ENCODE assay signal across 23 cellular contexts in the genomic region with DNA sequence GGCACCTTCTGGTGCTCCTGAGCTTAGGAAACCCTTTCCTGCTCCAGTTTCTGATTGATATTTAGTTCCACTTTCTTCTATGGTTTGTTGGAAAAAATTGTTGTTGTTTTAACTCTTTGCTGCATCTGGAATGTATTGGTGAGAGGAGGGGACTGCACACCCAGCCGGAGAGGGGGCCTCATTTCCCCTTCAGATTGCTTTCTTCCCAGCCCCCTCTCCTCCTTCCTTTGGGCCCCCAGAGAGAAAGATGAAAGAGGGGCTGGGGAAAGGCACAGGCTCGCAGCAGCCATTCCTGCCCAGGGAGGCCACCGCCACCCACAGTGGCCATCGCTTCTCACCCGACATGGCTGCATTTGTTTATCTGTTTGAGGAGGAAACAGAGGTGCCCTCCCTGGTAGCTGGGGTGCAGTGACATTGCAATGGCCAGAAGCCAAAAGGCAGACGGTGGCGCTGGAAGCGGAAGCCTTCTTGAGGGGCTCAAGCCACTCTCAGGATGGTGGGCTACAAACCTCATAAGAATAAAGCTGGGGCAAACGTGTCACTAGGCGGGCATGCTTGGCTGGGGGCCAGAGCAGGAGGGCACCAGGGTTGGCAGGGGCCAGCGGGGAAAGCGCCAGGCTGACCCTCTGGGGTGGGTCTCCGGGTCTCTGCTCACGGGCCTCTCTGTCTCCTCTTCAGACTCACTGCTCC. TPM values are rescaled to one million over a fixed set of nuclear protein-coding genes. Genes with fewer than 3 reads are reported as not detected.
A peak's percentile ranks its signal among the peaks of the same experiment; 100 is the strongest.
DNase-seq lines count a peak whose midpoint lies in the region; ATAC-seq and TF ChIP-seq lines count a peak whose summit lies in the region.
"Had no signal": no experiment of that assay in that cellular context is flagged by ENCODE, and none has a peak within 500 bp of the region (broad histone marks: within the 10 kb centered on the region; RNA-seq: fewer than 3 reads in every experiment).

No MANE protein-coding gene starts in this region.

- H3K9me2 ChIP-seq in GM23338 (ENCODE audit: insufficient read depth): no peaks in the 10 kb centered on the region

- TF ChIP-seq POLR2A in heart left ventricle (IDR thresholded peaks at IDR 0.05): no peak

- no peak overlapping the region for H2AFZ ChIP-seq in GM23338

- H3K36me3 ChIP-seq in heart left ventricle (no peaks in the 10 kb centered on the region), lower lobe of right lung (no peaks in the 10 kb centered on the region), BE2C (no peaks in the 10 kb centered on the region), GM23338 (ENCODE audit: insufficient read depth) (no peaks in the 10 kb centered on the region)
- H3K36me3 ChIP-seq: esophagus squamous epithelium, neutrophil had no signal

- H3K4me3 Mint-ChIP-seq in nephron progenitor cell: peak overlapping the region; percentile 9
- no peak overlapping the region for H3K4me3 Mint-ChIP-seq in GM23338
- H3K4me3 Mint-ChIP-seq: central memory CD8-positive, alpha-beta T cell; stimulated activated naive CD8-positive, alpha-beta T cell treated with anti-CD3 and anti-CD28 coated beads, Interleukin-15, amount 100 ng/mL, for 72 hours had no signal

- H3K27ac ChIP-seq in heart left ventricle: peak overlapping the region; percentile 4 to 67 (median 53)
- no peak overlapping the region for H3K27ac ChIP-seq in lower lobe of right lung
- H3K27ac ChIP-seq in GM23338 (ENCODE audit: low read depth): no peak overlapping the region
- H3K27ac ChIP-seq: neutrophil had no signal

- H3K36me3 Mint-ChIP-seq in nephron progenitor cell (ENCODE audit: low read depth): no peaks in the 10 kb centered on the region
- H3K36me3 Mint-ChIP-seq in GM23338 (ENCODE audit: low read depth): no peaks in the 10 kb centered on the region

- H3K9me3 Mint-ChIP-seq in nephron progenitor cell (no peaks in the 10 kb centered on the region), GM23338 (no peaks in the 10 kb centered on the region)
- H3K9me3 Mint-ChIP-seq: central memory CD8-positive, alpha-beta T cell; stimulated activated naive CD8-positive, alpha-beta T cell treated with anti-CD3 and anti-CD28 coated beads, Interleukin-15, amount 100 ng/mL, for 72 hours had no signal

- H3K4me1 Mint-ChIP-seq in nephron progenitor cell: peaks cover 41% of the 10 kb centered on the region
- H3K4me1 Mint-ChIP-seq in GM23338: 0 out of 3 replicates have a peak, but pooled peaks cover 5% of the 10 kb centered on the region
- H3K4me1 Mint-ChIP-seq: central memory CD8-positive, alpha-beta T cell had no signal

- H3K27me3 Mint-ChIP-seq in nephron progenitor cell (ENCODE audit: low read depth, poor library complexity): peaks cover 3% of the 10 kb centered on the region
- peaks cover 17% of the 10 kb centered on the region for H3K27me3 Mint-ChIP-seq in GM23338 (ENCODE audit: insufficient read depth, low read depth, poor library complexity)

- H3K9me3 ChIP-seq in heart left ventricle (no peaks in the 10 kb centered on the region), lower lobe of right lung (no peaks in the 10 kb centered on the region), BE2C (no peaks in the 10 kb centered on the region)
- H3K9me3 ChIP-seq: esophagus squamous epithelium, neutrophil had no signal

- intact Hi-C loops in heart left ventricle (cut with DNase I) (loop anchor here in 3 of 10 donors (2.0 kb wide), 2 partner anchors 19 to 21 kb away; no protein-coding TSS in a partner anchor), lower lobe of right lung (cut with DNase I) (no loop called here)

- H3K27me3 ChIP-seq in heart left ventricle: no peaks in the 10 kb centered on the region
- no peaks in the 10 kb centered on the region for H3K27me3 ChIP-seq in lower lobe of right lung (ENCODE audit: low read depth)
- no peaks in the 10 kb centered on the region for H3K27me3 ChIP-seq in BE2C
- no peaks in the 10 kb centered on the region for H3K27me3 ChIP-seq in GM23338 (ENCODE audit: insufficient read depth)

- ATAC-seq in heart left ventricle: no peak
- ATAC-seq in lower lobe of right lung: no peak
- no peak for ATAC-seq in GM23338
- no peak for ATAC-seq in GM21360 (IDR thresholded peaks at IDR 0.05; ENCODE audit: unreplicated experiment)
- ATAC-seq: PC-3; stimulated activated naive CD8-positive, alpha-beta T cell treated with anti-CD3 and anti-CD28 coated beads, Interleukin-15, amount 100 ng/mL, for 72 hours had no signal

- WGBS in heart left ventricle, 4 donors: 81 to 90% (median 82%) methylated on average over 14 of the region's 14 CpGs

- H4K20me1 ChIP-seq in GM23338 (replicated peaks; ENCODE audit: insufficient read depth): no peaks in the 10 kb centered on the region

- H3K4me2 ChIP-seq in GM23338: no peak overlapping the region

- H3K4me1 ChIP-seq in heart left ventricle (peaks cover 0 to 35% (median 14%) of the 10 kb centered on the region in 12 donors), lower lobe of right lung (no peaks in the 10 kb centered on the region), BE2C (no peaks in the 10 kb centered on the region), GM23338 (ENCODE audit: insufficient read depth) (no peaks in the 10 kb centered on the region)

- no peak for TF ChIP-seq CTCF in GM20000 (IDR thresholded peaks at IDR 0.05; ENCODE audit: extremely low read depth, missing control alignments)
- no peak for TF ChIP-seq CTCF in heart left ventricle (IDR thresholded peaks at IDR 0.05)
- TF ChIP-seq CTCF in nephron progenitor cell (IDR thresholded peaks at IDR 0.05): no peak
- no peak for TF ChIP-seq CTCF in lower lobe of right lung (IDR thresholded peaks at IDR 0.05)
- no peak for TF ChIP-seq CTCF in BE2C (IDR thresholded peaks at IDR 0.05; ENCODE audit: low read depth, low read length)
- TF ChIP-seq CTCF in GM23338 (conservative IDR thresholded peaks at IDR 0.05; ENCODE audit: low read depth in 2 of 2): no peak

- no peaks in the 10 kb centered on the region for H3F3A ChIP-seq in GM23338 (replicated peaks; ENCODE audit: low read depth)

- H3K27ac Mint-ChIP-seq in nephron progenitor cell (peak overlapping the region; percentile 3), GM23338 (no peak overlapping the region)

- peak; percentile 20 for DNase-seq in 8988T
- peak; percentile 23 for DNase-seq in GM20000 (ENCODE audit: low spot score)
- peak in 1 of 5 donors; percentile 28 for DNase-seq in heart left ventricle
- no peak for DNase-seq in nephron progenitor cell
- no peak for DNase-seq in lower lobe of right lung
- DNase-seq in BE2C: no peak
- no peak for DNase-seq in GM23338 (ENCODE audit: low spot score)
- DNase-seq: activated CD4-positive, alpha-beta T cell treated with anti-CD3 and anti-CD28 coated beads for 48 hours; activated effector memory CD4-positive, alpha-beta T cell treated with anti-CD3 and anti-CD28 coated beads, Interleukin-2, amount 50 U/mL, for 16 hours; amniotic stem cell; EL; esophagus squamous epithelium; NCI-H2171 treated with DMSO at 0.1 percent for 48 hours; NCI-H748 treated with DMSO at 0.1 percent for 48 hours; PC-3; stimulated activated naive CD8-positive, alpha-beta T cell treated with anti-CD3 and anti-CD28 coated beads, Interleukin-15, amount 100 ng/mL, for 72 hours; T1000 had no signal

- H3K4me3 ChIP-seq in heart left ventricle (no peak overlapping the region), lower lobe of right lung (no peak overlapping the region), BE2C (ENCODE audit: low read depth, low read length) (no peak overlapping the region), GM23338 (no peak overlapping the region)
- H3K4me3 ChIP-seq: esophagus squamous epithelium had no signal

- H3K79me2 ChIP-seq in GM23338 (replicated peaks; ENCODE audit: insufficient read depth): no peaks in the 10 kb centered on the region

TF ChIP-seq in GM23338, 12 proteins besides CTCF, POLR2A, EP300 and RAD21 (continues in another document):
- TF ChIP-seq NANOG (IDR thresholded peaks at IDR 0.05; ENCODE audit: borderline replicate concordance) (no peak), CREB1 (CRISPR knock-in tag; IDR thresholded peaks at IDR 0.05; ENCODE audit: low read depth) (no peak), ZNF114 (CRISPR knock-in tag; IDR thresholded peaks at IDR 0.05) (no peak), POLR2AphosphoS5 (IDR thresholded peaks at IDR 0.05; ENCODE audit: low read depth) (no peak), EZH2 (IDR thresholded peaks at IDR 0.05; ENCODE audit: low read depth, unreplicated experiment) (no peak)
- TF ChIP-seq, protein P1, sequence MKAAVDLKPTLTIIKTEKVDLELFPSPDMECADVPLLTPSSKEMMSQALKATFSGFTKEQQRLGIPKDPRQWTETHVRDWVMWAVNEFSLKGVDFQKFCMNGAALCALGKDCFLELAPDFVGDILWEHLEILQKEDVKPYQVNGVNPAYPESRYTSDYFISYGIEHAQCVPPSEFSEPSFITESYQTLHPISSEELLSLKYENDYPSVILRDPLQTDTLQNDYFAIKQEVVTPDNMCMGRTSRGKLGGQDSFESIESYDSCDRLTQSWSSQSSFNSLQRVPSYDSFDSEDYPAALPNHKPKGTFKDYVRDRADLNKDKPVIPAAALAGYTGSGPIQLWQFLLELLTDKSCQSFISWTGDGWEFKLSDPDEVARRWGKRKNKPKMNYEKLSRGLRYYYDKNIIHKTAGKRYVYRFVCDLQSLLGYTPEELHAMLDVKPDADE (IDR thresholded peaks at IDR 0.05): no peak

RNA-seq across cellular contexts. Expression of a gene that starts 12.4 kb away (rescaled TPM):
- total RNA-seq in heart left ventricle (10 to 100 TPM; 17.1 to 84.5 (median 49.0) TPM), lower lobe of right lung (4.7 TPM)
- polyA plus RNA-seq in heart left ventricle (10 to 100 TPM; 40.8 to 45.5 TPM), GM23338 (2016; fragmentation: Nextera tagmentation; extraction: Ambion mirVana) (not detected in 2 replicates)
- not detected for polyA plus RNA-seq in BE2C (2012; ENCODE audit: insufficient read depth, insufficient read length, low read depth)
- total RNA-seq in GM23338 (2014; rRNA removed; shearing (Covaris generic)): not detected in 2 replicates
- total RNA-seq: PC-3, SK-MEL-5 had no signal

RNA-seq across cellular contexts. Expression of a gene that starts 15.2 kb away (rescaled TPM):
- total RNA-seq in heart left ventricle: 100 to 1,000 TPM in 2 of 9 donors, 10 to 100 TPM in 7; 44.0 to 183 (median 76.1) TPM
- 100 to 1,000 TPM; 141 to 183 TPM for polyA plus RNA-seq in heart left ventricle
- total RNA-seq in lower lobe of right lung: 59.2 TPM
- polyA plus RNA-seq in BE2C (2012; ENCODE audit: insufficient read depth, insufficient read length, low read depth): 155 TPM
- total RNA-seq in GM23338 (2014; rRNA removed; shearing (Covaris generic)): 63.3 and 91.5 TPM in 2 replicates
- polyA plus RNA-seq in GM23338 (2016; fragmentation: Nextera tagmentation; extraction: Ambion mirVana): 84.7 and 92.0 TPM in 2 replicates

RNA-seq across cellular contexts. Expression of a gene that starts 40.2 kb away (rescaled TPM):
- total RNA-seq in heart left ventricle: 1 to 10 TPM in 8 of 9 donors, under 1 TPM in 1; 0.81 to 5.1 (median 2.4) TPM
- 1 to 10 TPM in 1 of 2 donors, under 1 TPM in 1; 0.08 to 4.6 TPM for polyA plus RNA-seq in heart left ventricle
- not detected for total RNA-seq in lower lobe of right lung
- not detected for polyA plus RNA-seq in BE2C (2012; ENCODE audit: insufficient read depth, insufficient read length, low read depth)
- total RNA-seq in GM23338 (2014; rRNA removed; shearing (Covaris generic)): 0.04 TPM in 1 of 2 replicates, not detected in the other
- not detected in 2 replicates for polyA plus RNA-seq in GM23338 (2016; fragmentation: Nextera tagmentation; extraction: Ambion mirVana)
- total RNA-seq: esophagus squamous epithelium, PC-3, sciatic nerve, SK-MEL-5, urinary bladder had no signal

Comparison
In these comparisons a context has a peak if more than half of its experiments do, and no peak if none do; other contexts are left out.
1. DNase-seq: peak in 8988T (single experiment) and GM20000 (single experiment); none in nephron progenitor cell (single experiment), lower lobe of right lung (single experiment), BE2C (single experiment) and GM23338 (single experiment).
2. H3K27ac ChIP-seq: peak in heart left ventricle (12 of 12); none in lower lobe of right lung (single experiment) and GM23338 (single experiment).